ENCODE assay signal across 9 cellular contexts in genomic region chr6:2839195-2839981, GRCh38. TPM values are rescaled to one million over a fixed set of nuclear protein-coding genes. Genes with fewer than 3 reads are reported as not detected.
DNase-seq lines count a peak whose midpoint lies in the region; ATAC-seq and FAIRE-seq lines count a peak whose summit lies in the region.
"Had no signal": no experiment of that assay in that cellular context is flagged by ENCODE, and none has a peak within 500 bp of the region (broad histone marks: within the 10 kb centered on the region; RNA-seq: fewer than 3 reads in every experiment).

No MANE protein-coding gene starts in this region.

- H2BK12ac ChIP-seq in mesenchymal stem cell (ENCODE audit: low read length in 2 of 2) = no peak overlapping the region

- H4K20me1 ChIP-seq in BLaER1 = peaks cover 17% of the 10 kb centered on the region

- H3K4me2 ChIP-seq in BLaER1 (peak overlapping the region; percentile 81), mesenchymal stem cell (ENCODE audit: low read length, poor library complexity, severe bottlenecking) (no peak overlapping the region)

- H3K79me1 ChIP-seq in mesenchymal stem cell (replicated peaks; ENCODE audit: low read length, poor library complexity, severe bottlenecking) = peaks cover 5% of the 10 kb centered on the region

- H3K4me1 ChIP-seq in BLaER1 (peaks cover 31% of the 10 kb centered on the region), mesenchymal stem cell (ENCODE audit: control insufficient read depth, insufficient read depth, low read depth, low read length) (peaks cover 19% of the 10 kb centered on the region)

- H3K36me3 ChIP-seq in BLaER1 = peaks cover 17% of the 10 kb centered on the region; the same call in 1 of the 2 replicates
- H3K36me3 ChIP-seq in mesenchymal stem cell (ENCODE audit: control insufficient read depth in 1 of 2, insufficient read depth in 2 of 2, low read depth in 1 of 2, low read length in 2 of 2) = peaks cover 6 to 57% of the 10 kb centered on the region in 2 experiments

- no peak overlapping the region for H3K14ac ChIP-seq in mesenchymal stem cell (ENCODE audit: low read length in 2 of 2)

- no peak overlapping the region for H3K4ac ChIP-seq in mesenchymal stem cell (ENCODE audit: low read depth in 1 of 2, low read length in 2 of 2)

- no peak overlapping the region for H4K8ac ChIP-seq in mesenchymal stem cell (ENCODE audit: low read length)

- H3K4me3 ChIP-seq in BLaER1 (peak overlapping the region; percentile 38; the same call in 1 of the 2 replicates), mesenchymal stem cell (ENCODE audit: insufficient read depth in 1 of 2, low read depth in 1 of 2, low read length in 2 of 2) (peak overlapping the region in 1 of 2 experiments; percentile 78)

- peaks cover under 1% of the 10 kb centered on the region for H3K9me3 Mint-ChIP-seq in activated naive CD8-positive, alpha-beta T cell treated with anti-CD3 and anti-CD28 coated beads, Interleukin-2, amount 10 ng/mL, durations not matched to agents 7 days and 5 days

- no peak for FAIRE-seq in HTR-8/SVneo (lab: Jason Lieb, UNC)

- H3K36me3 Mint-ChIP-seq in activated naive CD8-positive, alpha-beta T cell treated with anti-CD3 and anti-CD28 coated beads, Interleukin-2, amount 10 ng/mL, durations not matched to agents 7 days and 5 days = peaks cover 41% of the 10 kb centered on the region

- no peak overlapping the region for H2AK5ac ChIP-seq in mesenchymal stem cell (ENCODE audit: low read length, severe bottlenecking)

- peak overlapping the region in 1 of 2 experiments; percentile 57 for H3K23ac ChIP-seq in mesenchymal stem cell (ENCODE audit: low read length in 2 of 2)

- peak overlapping the region; percentile 83 for H3K4me3 Mint-ChIP-seq in activated naive CD8-positive, alpha-beta T cell treated with anti-CD3 and anti-CD28 coated beads, Interleukin-2, amount 10 ng/mL, durations not matched to agents 7 days and 5 days

- H3K27me3 ChIP-seq in BLaER1 (peaks cover 62% of the 10 kb centered on the region), mesenchymal stem cell (ENCODE audit: control insufficient read depth in 1 of 2, insufficient read depth in 1 of 2, low read length in 2 of 2) (no peaks in the 10 kb centered on the region)

- no peak overlapping the region for H3K18ac ChIP-seq in mesenchymal stem cell (ENCODE audit: low read depth in 1 of 2, low read length in 2 of 2)

- H3K27ac ChIP-seq in BLaER1 (no peak overlapping the region), mesenchymal stem cell (ENCODE audit: low read length, poor library complexity, severe bottlenecking) (no peak overlapping the region)

- H3K9ac ChIP-seq in BLaER1 (no peak overlapping the region), mesenchymal stem cell (ENCODE audit: low read length) (peak overlapping the region; percentile 90)

- H3K27me3 Mint-ChIP-seq in activated naive CD8-positive, alpha-beta T cell treated with anti-CD3 and anti-CD28 coated beads, Interleukin-2, amount 10 ng/mL, durations not matched to agents 7 days and 5 days = no peaks in the 10 kb centered on the region

- no peak overlapping the region for H4K91ac ChIP-seq in mesenchymal stem cell (ENCODE audit: low read length)

- no peak overlapping the region for H2BK120ac ChIP-seq in mesenchymal stem cell (ENCODE audit: low read depth, low read length)

- no peak overlapping the region for H2AFZ ChIP-seq in mesenchymal stem cell (ENCODE audit: low read depth, low read length)

- 64% methylated on average over 8 of the region's 9 CpGs for WGBS in mesenchymal stem cell

- H2BK5ac ChIP-seq in mesenchymal stem cell (ENCODE audit: low read depth, low read length, poor library complexity, severe bottlenecking) = no peak overlapping the region

- POLR2A ChIA-PET in activated naive CD8-positive, alpha-beta T cell treated with anti-CD3 and anti-CD28 coated beads, Interleukin-2, amount 10 ng/mL, durations not matched to agents 7 days and 5 days (lab: Charles Lee) = interaction anchor here (0.7 to 4.2 kb wide), 5 partner anchors 47 to 150 kb away, joined by 3 to 32 read pairs (median 29); partner anchors contain the start of gene WRNIP1

- H3K4me1 Mint-ChIP-seq in activated naive CD8-positive, alpha-beta T cell treated with anti-CD3 and anti-CD28 coated beads, Interleukin-2, amount 10 ng/mL, durations not matched to agents 7 days and 5 days = peaks cover 36% of the 10 kb centered on the region

- DNase-seq in HTR-8/SVneo (ENCODE audit: insufficient read length, low spot score) = peak; percentile 28
- DNase-seq in activated naive CD8-positive, alpha-beta T cell treated with anti-CD3 and anti-CD28 coated beads, Interleukin-2, amount 10 ng/mL, durations not matched to agents 7 days and 5 days = no peak
- peak; percentile 49 for DNase-seq in mesenchymal stem cell
- no peak for DNase-seq in mesenteric fat pad (ENCODE audit: low spot score)
- no peak for DNase-seq in NCI-H446 treated with DMSO at 0.1 percent for 48 hours (lab: John Stamatoyannopoulos, UW)

- no peak for ATAC-seq in activated naive CD8-positive, alpha-beta T cell treated with anti-CD3 and anti-CD28 coated beads, Interleukin-2, amount 10 ng/mL, durations not matched to agents 7 days and 5 days (ENCODE audit: low read depth)
- ATAC-seq in HG03175 (IDR thresholded peaks at IDR 0.05; ENCODE audit: unreplicated experiment) (no peak), GM18907 (IDR thresholded peaks at IDR 0.05; ENCODE audit: unreplicated experiment) (no peak)

- no peak overlapping the region for H2BK15ac ChIP-seq in mesenchymal stem cell (ENCODE audit: low read depth, poor library complexity, severe bottlenecking)

- H3K27ac Mint-ChIP-seq in activated naive CD8-positive, alpha-beta T cell treated with anti-CD3 and anti-CD28 coated beads, Interleukin-2, amount 10 ng/mL, durations not matched to agents 7 days and 5 days = no peak overlapping the region

- peaks cover 3% of the 10 kb centered on the region; the same call in 1 of the 2 replicates for H3K9me3 ChIP-seq in BLaER1
- no peaks in the 10 kb centered on the region for H3K9me3 ChIP-seq in mesenchymal stem cell (ENCODE audit: control insufficient read depth, low read length)

RNA-seq across cellular contexts. Expression of gene SERPINB1, which starts 2.3 kb away (rescaled TPM):
- 10 to 100 TPM; 58.6 to 59.8 TPM for total RNA-seq in activated naive CD8-positive, alpha-beta T cell treated with anti-CD3 and anti-CD28 coated beads, Interleukin-2, amount 10 ng/mL, durations not matched to agents 7 days and 5 days
- 22.3 TPM for polyA plus RNA-seq in mesenchymal stem cell (2013, experiment 1 of 2)
- 23.4 TPM for polyA plus RNA-seq in mesenchymal stem cell (2013, experiment 2 of 2)
- total RNA-seq in mesenteric fat pad = 55.6 TPM
- polyA plus RNA-seq: neural cell had no signal

Comparison
In these comparisons a context has a peak if more than half of its experiments do, and no peak if none do; other contexts are left out.
1. DNase-seq: peak in HTR-8/SVneo (single experiment) and mesenchymal stem cell (single experiment); none in activated naive CD8-positive, alpha-beta T cell treated with anti-CD3 and anti-CD28 coated beads, Interleukin-2, amount 10 ng/mL, durations not matched to agents 7 days and 5 days (single experiment), mesenteric fat pad (single experiment) and NCI-H446 treated with DMSO at 0.1 percent for 48 hours (single experiment).